ENCODE assay signal across 24 cellular contexts in the genomic region with DNA sequence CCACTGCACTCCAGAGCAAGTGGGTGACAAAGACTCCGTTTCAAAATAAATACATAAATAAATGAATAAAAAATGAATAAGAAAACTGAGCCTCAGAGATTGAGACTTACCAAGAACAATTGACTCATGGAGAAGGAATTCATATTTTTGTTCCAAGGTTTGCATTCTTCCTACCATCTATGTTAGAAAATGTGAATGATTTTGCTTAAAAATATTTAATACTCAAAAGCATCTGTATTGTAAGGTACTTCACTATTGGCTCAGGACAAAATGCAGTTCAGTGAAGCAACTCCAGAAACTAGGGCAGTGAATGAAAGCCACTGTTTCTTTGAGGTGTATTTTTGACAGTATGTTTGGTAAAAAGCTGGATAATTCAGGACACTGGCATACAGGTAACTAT. TPM values are rescaled to one million over a fixed set of nuclear protein-coding genes. Genes with fewer than 3 reads are reported as not detected.
A peak's percentile ranks its signal among the peaks of the same experiment; 100 is the strongest.
DNase-seq lines count a peak whose midpoint lies in the region; ATAC-seq, FAIRE-seq and TF ChIP-seq lines count a peak whose summit lies in the region.
"Had no signal": no experiment of that assay in that cellular context is flagged by ENCODE, and none has a peak within 500 bp of the region (broad histone marks: within the 10 kb centered on the region; RNA-seq: fewer than 3 reads in every experiment).

No MANE protein-coding gene starts in this region.

- H3K4me1 ChIP-seq in astrocyte (ENCODE audit: insufficient read depth, low read length), result peaks cover 5% of the 10 kb centered on the region
- no peaks in the 10 kb centered on the region for H3K4me1 ChIP-seq in esophagus muscularis mucosa
- H3K4me1 ChIP-seq: esophagus squamous epithelium had no signal

- no peaks in the 10 kb centered on the region for H3K27me3 ChIP-seq in astrocyte (ENCODE audit: insufficient read depth, low read length)
- H3K27me3 ChIP-seq in esophagus muscularis mucosa, result peaks cover 0 to 8% (median 0%) of the 10 kb centered on the region in 4 donors
- H3K27me3 ChIP-seq: esophagus squamous epithelium had no signal

- H3K4me3 Mint-ChIP-seq in astrocyte (ENCODE audit: unreplicated experiment) (no peak overlapping the region), osteocyte (ENCODE audit: unreplicated experiment) (no peak overlapping the region)
- H3K4me3 Mint-ChIP-seq: CD8-positive, alpha-beta T cell; natural killer cell treated with Interleukin-12 subunit alpha and Interleukin-12 subunit beta and Interleukin-15 and Interleukin-18, amount 100 ng/mL, for 72 hours; stimulated activated effector memory CD8-positive, alpha-beta T cell treated with anti-CD3 and anti-CD28 coated beads, Interleukin-12 subunit alpha, Interleukin-12 subunit beta, amount 100 ng/mL, for 72 hours had no signal

- TF ChIP-seq POLR2A in esophagus muscularis mucosa (IDR thresholded peaks at IDR 0.05; ENCODE audit: low read depth), result no peak

- FAIRE-seq in astrocyte (lab: Jason Lieb, UNC) (peak; percentile 97), frontal cortex (lab: Jason Lieb, UNC) (no peak)
- FAIRE-seq: A204.1 had no signal

- no peak for ATAC-seq in HG03457 (IDR thresholded peaks at IDR 0.05; ENCODE audit: unreplicated experiment)
- ATAC-seq: CD8-positive, alpha-beta T cell; natural killer cell treated with Interleukin-12 subunit alpha and Interleukin-12 subunit beta and Interleukin-15 and Interleukin-18, amount 100 ng/mL, for 72 hours; stimulated activated effector memory CD8-positive, alpha-beta T cell treated with anti-CD3 and anti-CD28 coated beads, Interleukin-12 subunit alpha, Interleukin-12 subunit beta, amount 100 ng/mL, for 72 hours had no signal

- no peak overlapping the region for H3K9ac ChIP-seq in astrocyte (ENCODE audit: low read length)

- no peaks in the 10 kb centered on the region for H3K36me3 Mint-ChIP-seq in astrocyte (ENCODE audit: low read depth, unreplicated experiment)
- H3K36me3 Mint-ChIP-seq in osteocyte (ENCODE audit: unreplicated experiment), result no peaks in the 10 kb centered on the region
- H3K36me3 Mint-ChIP-seq: CD8-positive, alpha-beta T cell; natural killer cell treated with Interleukin-12 subunit alpha and Interleukin-12 subunit beta and Interleukin-15 and Interleukin-18, amount 100 ng/mL, for 72 hours; stimulated activated effector memory CD8-positive, alpha-beta T cell treated with anti-CD3 and anti-CD28 coated beads, Interleukin-12 subunit alpha, Interleukin-12 subunit beta, amount 100 ng/mL, for 72 hours had no signal

- DNase-seq in A172 (ENCODE audit: low spot score) (peak; percentile 4), HCEC 1CT (peak; percentile 78), astrocyte (ENCODE audit: low read depth) (peak; percentile 71), fibroblast of the aortic adventitia (ENCODE audit: low read depth) (peak; percentile 88), esophagus muscularis mucosa (ENCODE audit: extremely low spot score) (no peak), frontal cortex (ENCODE audit: low spot score in 2 of 2) (no peak), osteocyte (ENCODE audit: extremely low spot score, unreplicated experiment) (no peak)
- DNase-seq: activated naive CD4-positive, alpha-beta T cell treated with anti-CD3 and anti-CD28 coated beads, Interleukin-2, amount 50 U/mL, for 16 hours; CD8-positive, alpha-beta T cell; DMS79; effector CD8-positive, alpha-beta T cell; esophagus squamous epithelium; H7; left cardiac atrium; NCI-H2029; NCI-H446; Right ventricle myocardium superior; stimulated activated CD4-positive, alpha-beta T cell treated with anti-CD3 and anti-CD28 coated beads, Interleukin-15, amount 100 ng/mL, for 24 hours; T-helper 1 cell had no signal

- H3K36me3 ChIP-seq in astrocyte (ENCODE audit: insufficient read depth, low read length) (no peaks in the 10 kb centered on the region), esophagus muscularis mucosa (no peaks in the 10 kb centered on the region)
- H3K36me3 ChIP-seq: esophagus squamous epithelium had no signal

- H3K4me3 ChIP-seq in astrocyte (ENCODE audit: insufficient read depth, low read depth, low read length), result no peak overlapping the region
- H3K4me3 ChIP-seq in fibroblast of the aortic adventitia (ENCODE audit: low read depth, low read length), result no peak overlapping the region
- H3K4me3 ChIP-seq in esophagus muscularis mucosa, result no peak overlapping the region
- H3K4me3 ChIP-seq: esophagus squamous epithelium had no signal

- H3K79me2 ChIP-seq in astrocyte (ENCODE audit: insufficient read depth, low read length), result no peaks in the 10 kb centered on the region

- TF ChIP-seq CTCF in astrocyte (IDR thresholded peaks at IDR 0.05; ENCODE audit: insufficient read depth, low read depth, low read length) (no peak), fibroblast of the aortic adventitia (IDR thresholded peaks at IDR 0.05; ENCODE audit: insufficient read depth, low read length) (no peak), esophagus muscularis mucosa (IDR thresholded peaks at IDR 0.05) (no peak), osteocyte (IDR thresholded peaks at IDR 0.05) (no peak)

- no peak overlapping the region for H3K4me2 ChIP-seq in astrocyte (ENCODE audit: low read length)

- H3K9me3 ChIP-seq in astrocyte (ENCODE audit: insufficient read depth, low read depth, low read length) (no peaks in the 10 kb centered on the region), esophagus muscularis mucosa (no peaks in the 10 kb centered on the region)
- H3K9me3 ChIP-seq: esophagus squamous epithelium had no signal

- H3K4me1 Mint-ChIP-seq in astrocyte (ENCODE audit: low read depth, unreplicated experiment) (peaks cover 18% of the 10 kb centered on the region), osteocyte (ENCODE audit: unreplicated experiment) (peaks cover 21% of the 10 kb centered on the region)
- H3K4me1 Mint-ChIP-seq: stimulated activated effector memory CD8-positive, alpha-beta T cell treated with anti-CD3 and anti-CD28 coated beads, Interleukin-12 subunit alpha, Interleukin-12 subunit beta, amount 100 ng/mL, for 72 hours had no signal

- intact Hi-C loops in esophagus muscularis mucosa (cut with DNase I), result no loop called here

- H3K27ac Mint-ChIP-seq in astrocyte (ENCODE audit: unreplicated experiment), result no peak overlapping the region
- H3K27ac Mint-ChIP-seq in osteocyte (ENCODE audit: unreplicated experiment), result no peak overlapping the region
- H3K27ac Mint-ChIP-seq: CD8-positive, alpha-beta T cell; natural killer cell treated with Interleukin-12 subunit alpha and Interleukin-12 subunit beta and Interleukin-15 and Interleukin-18, amount 100 ng/mL, for 72 hours; stimulated activated effector memory CD8-positive, alpha-beta T cell treated with anti-CD3 and anti-CD28 coated beads, Interleukin-12 subunit alpha, Interleukin-12 subunit beta, amount 100 ng/mL, for 72 hours had no signal

- H3K27me3 Mint-ChIP-seq in astrocyte (ENCODE audit: low read depth, unreplicated experiment) (no peaks in the 10 kb centered on the region), osteocyte (ENCODE audit: unreplicated experiment) (no peaks in the 10 kb centered on the region)

- H3K9me3 Mint-ChIP-seq in astrocyte (ENCODE audit: unreplicated experiment) (no peaks in the 10 kb centered on the region), osteocyte (ENCODE audit: unreplicated experiment) (no peaks in the 10 kb centered on the region)
- H3K9me3 Mint-ChIP-seq: CD8-positive, alpha-beta T cell; natural killer cell treated with Interleukin-12 subunit alpha and Interleukin-12 subunit beta and Interleukin-15 and Interleukin-18, amount 100 ng/mL, for 72 hours; stimulated activated effector memory CD8-positive, alpha-beta T cell treated with anti-CD3 and anti-CD28 coated beads, Interleukin-12 subunit alpha, Interleukin-12 subunit beta, amount 100 ng/mL, for 72 hours had no signal

- no peaks in the 10 kb centered on the region for H4K20me1 ChIP-seq in astrocyte (ENCODE audit: insufficient read depth, low read length)

- H2AFZ ChIP-seq in astrocyte (ENCODE audit: low read depth, low read length), result no peak overlapping the region

- no peak for TF ChIP-seq EP300 in esophagus muscularis mucosa (IDR thresholded peaks at IDR 0.05)

- H3K27ac ChIP-seq in astrocyte (ENCODE audit: low read depth, low read length), result no peak overlapping the region
- H3K27ac ChIP-seq in esophagus muscularis mucosa (replicated peaks in 1 of 4), result no peak overlapping the region
- H3K27ac ChIP-seq: esophagus squamous epithelium had no signal

- 41% methylated on average over 1 of the region's 1 CpG for WGBS in esophagus muscularis mucosa

RNA-seq across cellular contexts. Expression of a gene that starts 54.1 kb away (rescaled TPM):
- total RNA-seq in A172 (2014; rRNA removed; shearing (Covaris generic)), result 0.22 TPM in 1 of 2 replicates, not detected in the other
- total RNA-seq in astrocyte, result not detected in 2 replicates
- not detected in 2 replicates for total RNA-seq in fibroblast of the aortic adventitia (ENCODE audit: low replicate concordance)
- total RNA-seq in esophagus muscularis mucosa, result not detected
- not detected for total RNA-seq in frontal cortex
- total RNA-seq in osteocyte, result not detected in 2 replicates
- total RNA-seq: CD8-positive, alpha-beta T cell; esophagus squamous epithelium; H7; left cardiac atrium; natural killer cell treated with Interleukin-12 subunit alpha and Interleukin-12 subunit beta and Interleukin-15 and Interleukin-18, amount 100 ng/mL, for 72 hours; renal cortical epithelial cell; Right ventricle myocardium superior had no signal

Comparison
In these comparisons a context has a peak if more than half of its experiments do, and no peak if none do; other contexts are left out.
1. DNase-seq: peak in A172 (single experiment), HCEC 1CT (single experiment), astrocyte (single experiment) and fibroblast of the aortic adventitia (single experiment); none in esophagus muscularis mucosa (single experiment), frontal cortex (0 of 2) and osteocyte (single experiment).